In genomic region chr2:65062843-65063242, GRCh38 we compare ENCODE assay signal across 17 cellular contexts. TPM values are rescaled to one million over a fixed set of nuclear protein-coding genes. Genes with fewer than 3 reads are reported as not detected.
A peak's percentile ranks its signal among the peaks of the same experiment; 100 is the strongest.
DNase-seq lines count a peak whose midpoint lies in the region; TF ChIP-seq lines count a peak whose summit lies in the region.
"Had no signal": no experiment of that assay in that cellular context is flagged by ENCODE, and none has a peak within 500 bp of the region (broad histone marks: within the 10 kb centered on the region; RNA-seq: fewer than 3 reads in every experiment).

No MANE protein-coding gene starts in this region.

- TF ChIP-seq CTCF in fibroblast of lung (conservative IDR thresholded peaks at IDR 0.05 in 1 of 2, IDR thresholded peaks at IDR 0.05 in 1 of 2; ENCODE audit: low read depth in 1 of 2, low read length in 2 of 2), result no peak

- H3K4me1 ChIP-seq in BLaER1, result peaks cover 95% of the 10 kb centered on the region
- peaks cover 9% of the 10 kb centered on the region for H3K4me1 ChIP-seq in fibroblast of lung (ENCODE audit: control insufficient read depth, extremely low read depth, insufficient read depth, low read length)
- H3K4me1 ChIP-seq in rectal smooth muscle tissue (ENCODE audit: control insufficient read depth, insufficient read depth, low read length), result peaks cover 30% of the 10 kb centered on the region

- H4K20me1 ChIP-seq in BLaER1 (peaks cover 94% of the 10 kb centered on the region), fibroblast of lung (ENCODE audit: control insufficient read depth, extremely low read depth, insufficient read depth, low read length) (no peaks in the 10 kb centered on the region)

- H2AFZ ChIP-seq in fibroblast of lung (ENCODE audit: low read length), result no peak overlapping the region

- H3K4me2 ChIP-seq in BLaER1 (peak overlapping the region; percentile 14), fibroblast of lung (ENCODE audit: extremely low read depth, insufficient read depth, low read length) (no peak overlapping the region)

- no peaks in the 10 kb centered on the region for H3K9me3 ChIP-seq in BLaER1
- H3K9me3 ChIP-seq in fibroblast of lung (ENCODE audit: control insufficient read depth, insufficient read depth, low read depth, low read length), result no peaks in the 10 kb centered on the region

- peaks cover 5% of the 10 kb centered on the region for H3K79me2 ChIP-seq in fibroblast of lung (ENCODE audit: control insufficient read depth, insufficient read depth, low read length)

- H3K4me3 ChIP-seq in BLaER1 (no peak overlapping the region), fibroblast of lung (replicated peaks in 1 of 4; ENCODE audit: control extremely low read depth in 1 of 4, insufficient read depth in 1 of 4, low read depth in 3 of 4, low read length in 4 of 4) (no peak overlapping the region), rectal smooth muscle tissue (ENCODE audit: low read length) (no peak overlapping the region)

- DNase-seq in LHCN-M2 (ENCODE audit: low read depth), result peak; percentile 67
- peak; percentile 14 to 54 for DNase-seq in fibroblast of lung (ENCODE audit: low read depth in 2 of 2)
- DNase-seq in AG20443 (ENCODE audit: low spot score), result no peak
- no peak for DNase-seq in NCI-H1694 (lab: John Stamatoyannopoulos, UW)
- DNase-seq in T-helper 9 cell, result no peak
- no peak for DNase-seq in GM19240 (ENCODE audit: insufficient read length, low spot score)
- DNase-seq: activated naive CD4-positive, alpha-beta T cell treated with Interleukin-2 at 50 U/mL for 16 hours; Calu3; dermis blood vessel endothelial cell; H9; NCI-H1417 treated with DMSO at 0.1 percent for 48 hours; NCI-H2227 treated with DMSO at 0.1 percent for 48 hours; NK-92 treated with Interleukin-12 subunit alpha and Interleukin-12 subunit beta, amount 100 ng/mL, for 24 hours; posterior cingulate gyrus; stimulated activated naive CD8-positive, alpha-beta T cell treated with anti-CD3 and anti-CD28 coated beads, Interleukin-15, amount 100 ng/mL, for 72 hours had no signal

- H3K27ac ChIP-seq in BLaER1 (peak overlapping the region; percentile 47; the same call in 1 of the 2 replicates), fibroblast of lung (ENCODE audit: insufficient read depth, low read length) (no peak overlapping the region), rectal smooth muscle tissue (ENCODE audit: low read depth, low read length) (peak overlapping the region; percentile 58)

- H3K9ac ChIP-seq in BLaER1 (0 out of 2 replicates have a peak overlapping the region, but pooled peaks have one; percentile 13), fibroblast of lung (ENCODE audit: insufficient read depth, low read length) (no peak overlapping the region), rectal smooth muscle tissue (ENCODE audit: low read length) (no peak overlapping the region)

- H3K36me3 ChIP-seq in BLaER1 (peaks cover 14% of the 10 kb centered on the region; the same call in 1 of the 2 replicates), fibroblast of lung (ENCODE audit: control insufficient read depth, insufficient read depth, low read length) (no peaks in the 10 kb centered on the region), rectal smooth muscle tissue (ENCODE audit: control insufficient read depth, insufficient read depth, low read length) (no peaks in the 10 kb centered on the region)

- H3K27me3 ChIP-seq in BLaER1 (no peaks in the 10 kb centered on the region), fibroblast of lung (ENCODE audit: control insufficient read depth, insufficient read depth, low read length) (no peaks in the 10 kb centered on the region), rectal smooth muscle tissue (ENCODE audit: control insufficient read depth, insufficient read depth, low read length) (no peaks in the 10 kb centered on the region)

RNA-seq across cellular contexts. Expression of gene CEP68, which starts 6.6 kb away (rescaled TPM):
- 8.4 and 10.3 TPM in 2 replicates for total RNA-seq in LHCN-M2 (2014; rRNA removed)
- 4.1 TPM for polyA plus RNA-seq in LHCN-M2 (2012)
- total RNA-seq in fibroblast of lung, result 10.5 and 12.7 TPM in 2 replicates
- 5.2 and 8.5 TPM in 2 replicates for polyA plus RNA-seq in fibroblast of lung
- polyA plus RNA-seq in fibroblast of lung (2012), result 4.8 and 8.2 TPM in 2 replicates
- polyA minus RNA-seq in fibroblast of lung (ENCODE audit: low replicate concordance), result 13.8 and 15.5 TPM in 2 replicates

Comparison
In these comparisons a context has a peak if more than half of its experiments do, and no peak if none do; other contexts are left out.
1. DNase-seq: peak in LHCN-M2 (single experiment) and fibroblast of lung (2 of 2); none in AG20443 (single experiment), NCI-H1694 (single experiment), T-helper 9 cell (single experiment) and GM19240 (single experiment).